In genomic region chr16:66936462-66936861, GRCh38 we compare ENCODE assay signal across 9 cellular contexts. TPM values are rescaled to one million over a fixed set of nuclear protein-coding genes. Genes with fewer than 3 reads are reported as not detected.
DNase-seq lines count a peak whose midpoint lies in the region; ATAC-seq and TF ChIP-seq lines count a peak whose summit lies in the region.
"Had no signal": no experiment of that assay in that cellular context is flagged by ENCODE, and none has a peak within 500 bp of the region (broad histone marks: within the 10 kb centered on the region; RNA-seq: fewer than 3 reads in every experiment).

No MANE protein-coding gene starts in this region.

- H3K9me3 Mint-ChIP-seq in activated T-cell treated with anti-CD3 and anti-CD28 coated beads, Interleukin-2, amount 50 U/mL, for 4 hours, result no peaks in the 10 kb centered on the region

- H3K4me3 ChIP-seq in foreskin fibroblast (ENCODE audit: low read depth in 1 of 2, low read length in 2 of 2), result peak overlapping the region; percentile 99
- peak overlapping the region in 2 of 4 donors; percentile 89 to 94 for H3K4me3 ChIP-seq in stomach
- H3K4me3 ChIP-seq in SJCRH30, result no peak overlapping the region

- H3K36me3 ChIP-seq in stomach (peaks cover 20 to 56% (median 51%) of the 10 kb centered on the region in 4 donors), SJCRH30 (0 out of 2 replicates have a peak, but pooled peaks cover 3% of the 10 kb centered on the region)

- ATAC-seq in activated T-cell treated with anti-CD3 and anti-CD28 coated beads, Interleukin-2, amount 50 U/mL, for 4 hours, result no peak

- H3K4me1 ChIP-seq in stomach, result peaks cover 29 to 57% (median 51%) of the 10 kb centered on the region in 4 donors
- H3K4me1 ChIP-seq in SJCRH30, result peaks cover 5% of the 10 kb centered on the region

- no peak for TF ChIP-seq POLR2A in stomach (IDR thresholded peaks at IDR 0.05)

- H3K9me3 ChIP-seq in stomach (no peaks in the 10 kb centered on the region), SJCRH30 (replicated peaks) (no peaks in the 10 kb centered on the region)

- H3K27ac ChIP-seq in stomach (peak overlapping the region in 3 of 5 donors; percentile 91 to 95 (median 94)), SJCRH30 (no peak overlapping the region)

- intact Hi-C loops in stomach (cut with DNase I; ENCODE audit: low total_unique reads), result no loop called here

- H3K36me3 Mint-ChIP-seq in activated T-cell treated with anti-CD3 and anti-CD28 coated beads, Interleukin-2, amount 50 U/mL, for 4 hours (ENCODE audit: insufficient read depth), result peaks cover 31% of the 10 kb centered on the region

- DNase-seq in activated T-cell treated with anti-CD3 and anti-CD28 coated beads, Interleukin-2, amount 50 U/mL, for 4 hours, result no peak
- no peak for DNase-seq in activated T-cell treated with anti-CD3 and anti-CD28 coated beads, Interleukin-2, amount 50 U/mL, for 48 hours
- DNase-seq in foreskin fibroblast (no peak), stomach (peak; percentile 37), SJCRH30 (no peak), RKO (ENCODE audit: low spot score) (no peak)
- DNase-seq: midbrain, NCI-H187 treated with DMSO at 0.1 percent for 48 hours, T1000 had no signal

- H3K4me1 Mint-ChIP-seq in activated T-cell treated with anti-CD3 and anti-CD28 coated beads, Interleukin-2, amount 50 U/mL, for 4 hours (ENCODE audit: low read depth), result peaks cover 47% of the 10 kb centered on the region

- TF ChIP-seq CTCF in foreskin fibroblast (IDR thresholded peaks at IDR 0.05; ENCODE audit: low read depth, low read length) (no peak), stomach (IDR thresholded peaks at IDR 0.05) (no peak)

- no peaks in the 10 kb centered on the region for H3K27me3 ChIP-seq in stomach
- no peaks in the 10 kb centered on the region for H3K27me3 ChIP-seq in SJCRH30

- 45 to 68% (median 55%) methylated on average over 6 of the region's 6 CpGs for WGBS in stomach, 5 donors

- H3K4me3 Mint-ChIP-seq in activated T-cell treated with anti-CD3 and anti-CD28 coated beads, Interleukin-2, amount 50 U/mL, for 4 hours, result peak overlapping the region; percentile 99

- no peak for TF ChIP-seq EP300 in stomach (IDR thresholded peaks at IDR 0.05)

- H3K27me3 Mint-ChIP-seq in activated T-cell treated with anti-CD3 and anti-CD28 coated beads, Interleukin-2, amount 50 U/mL, for 4 hours (ENCODE audit: low read depth), result no peaks in the 10 kb centered on the region

RNA-seq across cellular contexts. Expression of gene CES2, which starts 1.1 kb away (rescaled TPM):
- total RNA-seq in activated T-cell treated with anti-CD3 and anti-CD28 coated beads, Interleukin-2, amount 50 U/mL, for 4 hours, result 10 to 100 TPM; 22.6 to 25.3 (median 24.3) TPM
- total RNA-seq in stomach, result 100 to 1,000 TPM in 1 of 5 donors, 10 to 100 TPM in 4; 16.9 to 893 (median 47.4) TPM
- 10 to 100 TPM; 24.9 to 32.7 (median 26.1) TPM for polyA plus RNA-seq in stomach
- total RNA-seq in SJCRH30 (2014; rRNA removed; shearing (Covaris generic)), result 25.2 and 25.7 TPM in 2 replicates

RNA-seq across cellular contexts. Expression of gene CIAO2B, which starts 2.3 kb away (rescaled TPM):
- 100 to 1,000 TPM; 201 to 220 (median 212) TPM for total RNA-seq in activated T-cell treated with anti-CD3 and anti-CD28 coated beads, Interleukin-2, amount 50 U/mL, for 4 hours
- 10 to 100 TPM in 4 of 5 donors, 1 to 10 TPM in 1; 4.3 to 95.1 (median 43.2) TPM for total RNA-seq in stomach
- polyA plus RNA-seq in stomach, result 100 to 1,000 TPM; 166 to 176 (median 171) TPM
- 135 and 146 TPM in 2 replicates for total RNA-seq in SJCRH30 (2014; rRNA removed; shearing (Covaris generic))

RNA-seq across cellular contexts. Expression of gene RRAD, which starts 11.1 kb away (rescaled TPM):
- under 1 TPM; 0.15 to 0.50 (median 0.38) TPM for total RNA-seq in activated T-cell treated with anti-CD3 and anti-CD28 coated beads, Interleukin-2, amount 50 U/mL, for 4 hours
- 10 to 100 TPM in 2 of 5 donors, 1 to 10 TPM in 3; 1.0 to 39.7 (median 3.6) TPM for total RNA-seq in stomach
- 10 to 100 TPM in 1 of 3 donors, 1 to 10 TPM in 2; 2.9 to 37.8 (median 3.4) TPM for polyA plus RNA-seq in stomach
- 0.30 and 0.49 TPM in 2 replicates for total RNA-seq in SJCRH30 (2014; rRNA removed; shearing (Covaris generic))

RNA-seq across cellular contexts. Expression of gene CDH16, which starts 17.8 kb away (rescaled TPM):
- not detected for total RNA-seq in activated T-cell treated with anti-CD3 and anti-CD28 coated beads, Interleukin-2, amount 50 U/mL, for 4 hours
- 1 to 10 TPM in 1 of 5 donors, under 1 TPM in 1, not detected in 3; 0.14 to 1.1 TPM for total RNA-seq in stomach
- polyA plus RNA-seq in stomach, result 1 to 10 TPM in 1 of 3 donors, not detected in 2; 2.3 TPM
- total RNA-seq in SJCRH30 (2014; rRNA removed; shearing (Covaris generic)), result not detected in 2 replicates

RNA-seq across cellular contexts. Expression of gene CES3, which starts 24.6 kb away (rescaled TPM):
- total RNA-seq in activated T-cell treated with anti-CD3 and anti-CD28 coated beads, Interleukin-2, amount 50 U/mL, for 4 hours, result under 1 TPM in 2 of 3 donors, not detected in 1; 0.10 to 0.30 TPM
- total RNA-seq in stomach, result 100 to 1,000 TPM in 1 of 5 donors, 10 to 100 TPM in 1, 1 to 10 TPM in 1, under 1 TPM in 1, not detected in 1; 0.37 to 145 (median 8.3) TPM
- 1 to 10 TPM in 1 of 3 donors, under 1 TPM in 1, not detected in 1; 0.56 to 2.8 TPM for polyA plus RNA-seq in stomach
- total RNA-seq in SJCRH30 (2014; rRNA removed; shearing (Covaris generic)), result 0.08 TPM in 2 replicates
